ENCODE assay signal across 17 cellular contexts in the genomic region with DNA sequence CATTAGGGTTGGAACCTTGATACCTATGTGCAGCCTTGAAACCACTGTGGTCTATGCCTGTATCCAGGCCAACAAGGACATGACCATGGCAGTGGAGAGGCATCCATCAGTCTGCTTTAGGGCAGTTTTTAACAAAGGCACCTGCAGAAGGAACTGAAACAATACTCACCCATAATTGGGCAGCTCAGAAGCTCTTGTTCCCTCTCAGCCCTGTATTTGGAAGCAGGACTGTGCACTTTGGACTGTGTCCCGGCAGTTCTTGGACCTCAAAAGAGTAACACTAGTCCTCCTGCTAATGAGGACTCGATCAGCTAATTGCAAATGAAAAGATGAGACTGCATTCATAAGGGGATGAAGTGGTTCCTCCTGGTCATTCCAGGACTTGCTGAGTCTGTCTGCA.
A peak's percentile ranks its signal among the peaks of the same experiment; 100 is the strongest.
DNase-seq lines count a peak whose midpoint lies in the region; ATAC-seq and TF ChIP-seq lines count a peak whose summit lies in the region.
"Had no signal": no experiment of that assay in that cellular context is flagged by ENCODE, and none has a peak within 500 bp of the region (broad histone marks: within the 10 kb centered on the region; RNA-seq: fewer than 3 reads in every experiment).

No MANE protein-coding gene starts in this region.

- in situ Hi-C loops in transverse colon (cut with MboI; ENCODE audit: low pct_ligation_motif_present in 1 of 4, low pct_unique_long_range_greater_than_20kb in 1 of 4, low sequenced_read_pairs in 3 of 4): no loop called here

- H3K27me3 Mint-ChIP-seq in nephron (ENCODE audit: low read depth) (no peaks in the 10 kb centered on the region), type B pancreatic cell (peaks cover 67% of the 10 kb centered on the region)
- H3K27me3 Mint-ChIP-seq: activated naive CD4-positive, alpha-beta T cell treated with anti-CD3 and anti-CD28 coated beads, Interleukin-2, amount 50 U/mL, for 24 hours had no signal

- WGBS in esophagus muscularis mucosa: 29% methylated on average over 2 of the region's 2 CpGs
- WGBS in transverse colon (ENCODE audit: low coverage in 1 of 2), 2 donors: 48% methylated on average over 2 of the region's 2 CpGs; no CpG with 5 or more reads in 1 of the 2 donors

- peak overlapping the region in 2 of 3 experiments; percentile 52 to 98 for H3K27ac Mint-ChIP-seq in nephron
- H3K27ac Mint-ChIP-seq in type B pancreatic cell: no peak overlapping the region
- H3K27ac Mint-ChIP-seq: activated naive CD4-positive, alpha-beta T cell treated with anti-CD3 and anti-CD28 coated beads, Interleukin-2, amount 50 U/mL, for 24 hours had no signal

- H3K9me3 ChIP-seq in esophagus muscularis mucosa: no peaks in the 10 kb centered on the region
- no peaks in the 10 kb centered on the region for H3K9me3 ChIP-seq in transverse colon

- H3K27ac ChIP-seq in esophagus muscularis mucosa (replicated peaks in 1 of 4): peak overlapping the region; percentile 82 to 86 (median 84)
- H3K27ac ChIP-seq in transverse colon: peak overlapping the region; percentile 71 to 82 (median 76)
- H3K27ac ChIP-seq: 22Rv1 had no signal

- H3K4me3 Mint-ChIP-seq in nephron (no peak overlapping the region), type B pancreatic cell (no peak overlapping the region)
- H3K4me3 Mint-ChIP-seq: activated naive CD4-positive, alpha-beta T cell treated with anti-CD3 and anti-CD28 coated beads, Interleukin-2, amount 50 U/mL, for 24 hours had no signal

- no peak for ATAC-seq in HG02973 (IDR thresholded peaks at IDR 0.05; ENCODE audit: unreplicated experiment)

- no peak for TF ChIP-seq POLR2A in esophagus muscularis mucosa (IDR thresholded peaks at IDR 0.05; ENCODE audit: low read depth)
- no peak for TF ChIP-seq POLR2A in transverse colon (IDR thresholded peaks at IDR 0.05)

- TF ChIP-seq CTCF in esophagus muscularis mucosa (IDR thresholded peaks at IDR 0.05) (no peak), nephron (IDR thresholded peaks at IDR 0.05; ENCODE audit: unreplicated experiment in 3 of 3) (no peak), transverse colon (IDR thresholded peaks at IDR 0.05) (no peak), type B pancreatic cell (conservative IDR thresholded peaks at IDR 0.05) (no peak)

- H3K36me3 ChIP-seq in esophagus muscularis mucosa: no peaks in the 10 kb centered on the region
- H3K36me3 ChIP-seq in transverse colon: no peaks in the 10 kb centered on the region

- intact Hi-C loops in esophagus muscularis mucosa (cut with DNase I) (loop anchor here (5.0 to 10.0 kb wide), 4 partner anchors 67 to 668 kb away; no protein-coding TSS in a partner anchor), transverse colon (cut with DNase I; ENCODE audit: low total_unique reads) (no loop called here)

- H3K4me1 ChIP-seq in esophagus muscularis mucosa (peaks cover 40 to 98% (median 86%) of the 10 kb centered on the region in 4 donors), transverse colon (peaks cover 3 to 30% (median 13%) of the 10 kb centered on the region in 4 donors)

- peak; percentile 26 for DNase-seq in NCI-H2029 treated with DMSO at 0.1 percent for 48 hours (lab: John Stamatoyannopoulos, UW)
- no peak for DNase-seq in NCI-H2029 (lab: John Stamatoyannopoulos, UW)
- DNase-seq in esophagus muscularis mucosa (ENCODE audit: extremely low spot score): peak; percentile 90
- no peak for DNase-seq in transverse colon
- no peak for DNase-seq in NCI-H774 (lab: John Stamatoyannopoulos, UW)
- DNase-seq in type B pancreatic cell (ENCODE audit: extremely low spot score, unreplicated experiment): no peak
- DNase-seq: activated CD4-positive, CD25-positive, alpha-beta regulatory T cell; activated CD8-positive, alpha-beta memory T cell treated with anti-CD3 and anti-CD28 coated beads for 24 hours; activated T-cell treated with anti-CD3 and anti-CD28 coated beads, Interleukin-2, amount 50 U/mL, for 48 hours; GOT3; NCI-H526; stimulated activated CD8-positive, alpha-beta memory T cell treated with anti-CD3 and anti-CD28 coated beads, Interleukin-4, amount 100 ng/mL, for 48 hours; T-helper 9 cell had no signal

- no peak overlapping the region for H3K4me3 ChIP-seq in esophagus muscularis mucosa
- H3K4me3 ChIP-seq in transverse colon: no peak overlapping the region

- no peak for TF ChIP-seq EP300 in esophagus muscularis mucosa (IDR thresholded peaks at IDR 0.05)
- TF ChIP-seq EP300 in transverse colon (IDR thresholded peaks at IDR 0.05; ENCODE audit: low read depth): no peak

- H3K4me1 Mint-ChIP-seq in nephron (peaks cover 74% of the 10 kb centered on the region), type B pancreatic cell (ENCODE audit: unreplicated experiment) (peaks cover 30% of the 10 kb centered on the region)
- H3K4me1 Mint-ChIP-seq: activated naive CD4-positive, alpha-beta T cell treated with anti-CD3 and anti-CD28 coated beads, Interleukin-2, amount 50 U/mL, for 24 hours had no signal

- no peaks in the 10 kb centered on the region for H3K36me3 Mint-ChIP-seq in nephron (ENCODE audit: low read depth)
- H3K36me3 Mint-ChIP-seq in type B pancreatic cell: peaks cover 6% of the 10 kb centered on the region
- H3K36me3 Mint-ChIP-seq: activated naive CD4-positive, alpha-beta T cell treated with anti-CD3 and anti-CD28 coated beads, Interleukin-2, amount 50 U/mL, for 24 hours had no signal

- no peaks in the 10 kb centered on the region for H3K9me3 Mint-ChIP-seq in nephron
- peaks cover 9% of the 10 kb centered on the region for H3K9me3 Mint-ChIP-seq in type B pancreatic cell
- H3K9me3 Mint-ChIP-seq: activated naive CD4-positive, alpha-beta T cell treated with anti-CD3 and anti-CD28 coated beads, Interleukin-2, amount 50 U/mL, for 24 hours had no signal

- H3K27me3 ChIP-seq in esophagus muscularis mucosa: no peaks in the 10 kb centered on the region
- no peaks in the 10 kb centered on the region for H3K27me3 ChIP-seq in transverse colon

Comparison
In these comparisons a context has a peak if more than half of its experiments do, and no peak if none do; other contexts are left out.
1. DNase-seq: peak in NCI-H2029 treated with DMSO at 0.1 percent for 48 hours (single experiment) and esophagus muscularis mucosa (single experiment); none in NCI-H2029 (single experiment), transverse colon (single experiment), NCI-H774 (single experiment) and type B pancreatic cell (single experiment).